1 cellular context compared by ENCODE assay signal in the genomic region with DNA sequence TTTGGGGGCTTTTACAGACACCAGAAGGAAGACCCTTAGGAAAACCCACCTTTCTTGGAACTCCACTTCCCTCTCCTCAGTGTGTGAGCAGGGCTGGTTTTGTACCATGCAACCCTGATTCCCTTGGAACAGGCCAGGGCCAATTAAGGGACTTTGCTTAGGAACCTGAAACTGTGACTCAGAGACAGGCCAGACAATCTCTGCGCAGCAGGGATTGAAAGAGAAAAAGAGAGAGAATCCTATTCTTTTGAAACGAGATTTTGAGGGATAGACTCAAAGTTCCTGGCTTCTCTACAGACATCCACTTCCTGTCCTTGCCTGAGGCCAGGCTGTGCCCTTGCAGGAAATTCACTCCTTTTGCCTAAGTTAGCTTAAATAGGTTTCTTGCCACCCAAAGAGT.
TF ChIP-seq lines count a peak whose summit lies in the region.

No MANE protein-coding gene starts in this region.

TF ChIP-seq in HEK293, 187 proteins besides CTCF, POLR2A, EP300 and RAD21:
- 0 out of 2 replicates have a peak, but pooled peaks have one; percentile 28 for TF ChIP-seq GFI1B (tag by site-specific recombination; IDR thresholded peaks at IDR 0.05)
- no peak for TF ChIP-seq ZNF426 (tag by site-specific recombination; IDR thresholded peaks at IDR 0.05)
TF ChIP-seq in HEK293: peak in this region for 1.
